Comparison of ENCODE assay signal across 1 cellular context in genomic region chr18:2905802-2906521, GRCh38.
TF ChIP-seq lines count a peak whose summit lies in the region.

No MANE protein-coding gene starts in this region.

TF ChIP-seq in HCT116, 20 proteins besides CTCF, POLR2A, EP300 and RAD21 (continued from another document):
- TF ChIP-seq ZBTB33 (IDR thresholded peaks at IDR 0.05; ENCODE audit: extremely low read depth, insufficient replicate concordance, low read length) (no peak), EGR1 (IDR thresholded peaks at IDR 0.05; ENCODE audit: low read depth) (peak; percentile 35; the same call in 1 of the 2 replicates), SRF (IDR thresholded peaks at IDR 0.05; ENCODE audit: low read depth) (no peak), EZH2 (IDR thresholded peaks at IDR 0.05) (no peak), CBX3 (IDR thresholded peaks at IDR 0.05; ENCODE audit: low read depth) (no peak), POLR2AphosphoS5 (IDR thresholded peaks at IDR 0.05; ENCODE audit: low read depth, low read length) (peak; percentile 92), YY1 (IDR thresholded peaks at IDR 0.05; ENCODE audit: extremely low read depth, insufficient replicate concordance, low read depth, low read length) (peak; percentile 22), REST (IDR thresholded peaks at IDR 0.05; ENCODE audit: low read depth) (no peak), ELF1 (IDR thresholded peaks at IDR 0.05; ENCODE audit: borderline replicate concordance, low read depth) (peak; percentile 37; the same call in 1 of the 2 replicates), TCF7L2 (IDR thresholded peaks at IDR 0.05; ENCODE audit: borderline replicate concordance, extremely low read depth, insufficient read depth, insufficient read length) (peak; percentile 97), ZFX (IDR thresholded peaks at IDR 0.05) (peak; percentile 62), SP1 (IDR thresholded peaks at IDR 0.05; ENCODE audit: low read depth) (no peak), ZNF274 (IDR thresholded peaks at IDR 0.05; ENCODE audit: low read depth, low read length) (no peak), SIN3A (IDR thresholded peaks at IDR 0.05; ENCODE audit: low read depth) (peak; percentile 61), FOSL1 (IDR thresholded peaks at IDR 0.05; ENCODE audit: low read depth) (no peak)
TF ChIP-seq in HCT116: peak in this region for 8.
